Comparison of ENCODE assay signal across 12 cellular contexts in genomic region chr22:43118953-43119458, GRCh38. TPM values are rescaled to one million over a fixed set of nuclear protein-coding genes. Genes with fewer than 3 reads are reported as not detected.
A peak's percentile ranks its signal among the peaks of the same experiment; 100 is the strongest.
DNase-seq lines count a peak whose midpoint lies in the region; ATAC-seq, FAIRE-seq and TF ChIP-seq lines count a peak whose summit lies in the region.
"Had no signal": no experiment of that assay in that cellular context is flagged by ENCODE, and none has a peak within 500 bp of the region (broad histone marks: within the 10 kb centered on the region; RNA-seq: fewer than 3 reads in every experiment).

No MANE protein-coding gene starts in this region.

- CTCF ChIA-PET in GM10248 (lab: Yijun Ruan, JAX) (interaction anchor here (0.9 to 1.7 kb wide), 4 partner anchors 11 to 29 kb away, joined by 3 to 6 read pairs (median 4); no protein-coding TSS in a partner anchor), H1 (lab: Charles Lee; ENCODE audit: partially characterized antibody) (no interaction called here)
- CTCF ChIA-PET in CD4-positive, alpha-beta T cell (lab: Charles Lee), result no interaction called here
- CTCF ChIA-PET in naive thymus-derived CD4-positive, alpha-beta T cell (lab: Charles Lee), result no interaction called here

- ATAC-seq in GM19463 (IDR thresholded peaks at IDR 0.05; ENCODE audit: unreplicated experiment) (peak; percentile 69), HG03378 (IDR thresholded peaks at IDR 0.05; ENCODE audit: unreplicated experiment) (peak; percentile 68), GM21381 (IDR thresholded peaks at IDR 0.05; ENCODE audit: unreplicated experiment) (no peak)
- ATAC-seq in CD4-positive, alpha-beta T cell (ENCODE audit: poor library complexity), result no peak
- ATAC-seq in naive thymus-derived CD4-positive, alpha-beta T cell, result no peak
- ATAC-seq: activated T-cell treated with anti-CD3 and anti-CD28 coated beads, Interleukin-2, amount 50 U/mL, for 4 hours; sciatic nerve had no signal

- H3K9me3 Mint-ChIP-seq in CD4-positive, alpha-beta T cell, result no peaks in the 10 kb centered on the region
- H3K9me3 Mint-ChIP-seq in naive thymus-derived CD4-positive, alpha-beta T cell, result no peaks in the 10 kb centered on the region
- H3K9me3 Mint-ChIP-seq: activated T-cell treated with anti-CD3 and anti-CD28 coated beads, Interleukin-2, amount 50 U/mL, for 4 hours had no signal

- H2AK5ac ChIP-seq in H1 (ENCODE audit: low read depth, low read length), result no peak overlapping the region

- H3K4ac ChIP-seq in H1 (replicated peaks; ENCODE audit: insufficient read length, low read depth, low read length), result no peak overlapping the region

- DNase-seq in GM10248 (ENCODE audit: extremely low spot score) (peak; percentile 72), H1 (ENCODE audit: low read depth in 1 of 2, low spot score in 2 of 2) (no peak), retina (no peak)
- DNase-seq in CD4-positive, alpha-beta T cell, result no peak
- no peak for DNase-seq in naive thymus-derived CD4-positive, alpha-beta T cell
- DNase-seq: activated T-cell treated with anti-CD3 and anti-CD28 coated beads, Interleukin-2, amount 50 U/mL, for 4 hours; Kasumi-1 had no signal

- no peak overlapping the region for H3K18ac ChIP-seq in H1 (ENCODE audit: extremely low read depth, low read length)

- no peak for TF ChIP-seq POLR2A in H1 (IDR thresholded peaks at IDR 0.05; ENCODE audit: control extremely low read depth in 1 of 2, low read depth in 2 of 2, low read length in 2 of 2)

- no peaks in the 10 kb centered on the region for H3K36me3 ChIP-seq in H1 (ENCODE audit: control insufficient read depth in 2 of 4, insufficient read depth in 4 of 4, low read length in 3 of 4)
- H3K36me3 ChIP-seq in naive thymus-derived CD4-positive, alpha-beta T cell (ENCODE audit: control insufficient read depth in 2 of 3, insufficient read depth in 3 of 3, low read length in 3 of 3), result no peaks in the 10 kb centered on the region

- peaks cover 5% of the 10 kb centered on the region for H3K4me1 Mint-ChIP-seq in CD4-positive, alpha-beta T cell (ENCODE audit: low read depth)
- H3K4me1 Mint-ChIP-seq in naive thymus-derived CD4-positive, alpha-beta T cell, result peaks cover 0 to 2% (median 0%) of the 10 kb centered on the region in 7 donors

- no peak overlapping the region for H3K27ac ChIP-seq in H1 (ENCODE audit: low read depth, low read length)
- H3K27ac ChIP-seq in CD4-positive, alpha-beta T cell (ENCODE audit: low read depth, low read length), result no peak overlapping the region
- H3K27ac ChIP-seq in naive thymus-derived CD4-positive, alpha-beta T cell (ENCODE audit: low read depth, low read length), result no peak overlapping the region

- intact Hi-C loops in CD4-positive, alpha-beta T cell (cut with DNase I, micrococcal nuclease), result no loop called here
- intact Hi-C loops in naive thymus-derived CD4-positive, alpha-beta T cell (cut with micrococcal nuclease), result no loop called here

- 0 out of 2 replicates have a peak overlapping the region, but pooled peaks have one; percentile 3 for H2BK12ac ChIP-seq in H1 (ENCODE audit: low read depth, low read length)

- H2AFZ ChIP-seq in H1 (ENCODE audit: low read length), result no peak overlapping the region

- no peak overlapping the region for H3K4me3 Mint-ChIP-seq in CD4-positive, alpha-beta T cell
- no peak overlapping the region for H3K4me3 Mint-ChIP-seq in naive thymus-derived CD4-positive, alpha-beta T cell
- H3K4me3 Mint-ChIP-seq: activated T-cell treated with anti-CD3 and anti-CD28 coated beads, Interleukin-2, amount 50 U/mL, for 4 hours had no signal

- no peak overlapping the region for H4K8ac ChIP-seq in H1 (ENCODE audit: extremely low read depth, insufficient read depth, low read length)

- no peak overlapping the region for H3K56ac ChIP-seq in H1 (replicated peaks; ENCODE audit: insufficient read length, low read depth, low read length)

- no peaks in the 10 kb centered on the region for H3K36me3 Mint-ChIP-seq in CD4-positive, alpha-beta T cell (ENCODE audit: low read depth)
- H3K36me3 Mint-ChIP-seq in naive thymus-derived CD4-positive, alpha-beta T cell, result no peaks in the 10 kb centered on the region

- no peak overlapping the region for H2BK120ac ChIP-seq in H1 (replicated peaks; ENCODE audit: low read depth, low read length)

- TF ChIP-seq CTCF in GM10248 (IDR thresholded peaks at IDR 0.05; ENCODE audit: control extremely low read depth, extremely low read depth, low read depth, missing control alignments) (no peak), H1 (IDR thresholded peaks at IDR 0.05; ENCODE audit: control extremely low read depth in 1 of 3, insufficient read depth in 1 of 3, low read depth in 1 of 3, low read length in 3 of 3) (no peak)
- no peak for TF ChIP-seq CTCF in CD4-positive, alpha-beta T cell (IDR thresholded peaks at IDR 0.05)

- TF ChIP-seq EP300 in H1 (IDR thresholded peaks at IDR 0.05; ENCODE audit: borderline replicate concordance in 1 of 2, low read depth in 2 of 2, low read length in 2 of 2), result no peak

- POLR2A ChIA-PET in GM10248 (lab: Yijun Ruan, JAX) (no interaction called here), H1 (lab: Charles Lee; ENCODE audit: partially characterized antibody) (no interaction called here)
- POLR2A ChIA-PET in CD4-positive, alpha-beta T cell (lab: Charles Lee), result no interaction called here
- POLR2A ChIA-PET in naive thymus-derived CD4-positive, alpha-beta T cell (lab: Charles Lee), result no interaction called here

- 85% methylated on average over 7 of the region's 7 CpGs; no CpG with 5 or more reads in 1 of the 2 experiments for WGBS in H1 (ENCODE audit: extremely low coverage in 1 of 2, insufficient coverage in 1 of 2, insufficient read length in 1 of 2, insufficient replicate concordance in 2 of 2, low coverage in 1 of 2, low lambda C conversion rate in 2 of 2, missing lambda C conversion rate in 1 of 2), 2 experiments

- H3K9me3 ChIP-seq in H1 (ENCODE audit: insufficient read depth in 2 of 2, low read depth in 1 of 2, low read length in 1 of 2), result no peaks in the 10 kb centered on the region
- no peaks in the 10 kb centered on the region for H3K9me3 ChIP-seq in CD4-positive, alpha-beta T cell (ENCODE audit: control insufficient read depth, low read length)
- no peaks in the 10 kb centered on the region for H3K9me3 ChIP-seq in naive thymus-derived CD4-positive, alpha-beta T cell (ENCODE audit: control insufficient read depth in 2 of 3, low read length in 3 of 3)

- no peak overlapping the region for H4K5ac ChIP-seq in H1 (ENCODE audit: insufficient read length, low read depth, low read length)

- peaks cover 0 to 10% (median 3%) of the 10 kb centered on the region in 4 experiments; a peak in 4 of 7 replicates for H3K4me1 ChIP-seq in H1 (replicated peaks in 1 of 4; ENCODE audit: control insufficient read depth in 3 of 4, insufficient read depth in 4 of 4, low read length in 3 of 4)
- H3K4me1 ChIP-seq in naive thymus-derived CD4-positive, alpha-beta T cell (ENCODE audit: control insufficient read depth in 2 of 2, insufficient read depth in 2 of 2, low read length in 2 of 2), result no peaks in the 10 kb centered on the region

- H4K91ac ChIP-seq in H1 (replicated peaks; ENCODE audit: insufficient read length, low read length), result no peak overlapping the region

- no peaks in the 10 kb centered on the region; the same call in 1 of the 2 replicates for H3K79me1 ChIP-seq in H1 (ENCODE audit: low read depth, low read length)

- no peak overlapping the region for H3K4me3 ChIP-seq in H1 (ENCODE audit: extremely low read depth in 1 of 4, insufficient read depth in 2 of 4, low read depth in 3 of 4, low read length in 4 of 4)
- H3K4me3 ChIP-seq in naive thymus-derived CD4-positive, alpha-beta T cell (ENCODE audit: low read length), result no peak overlapping the region

- no peak overlapping the region for H3K4me2 ChIP-seq in H1 (ENCODE audit: insufficient read depth in 1 of 2, low read depth in 2 of 2, low read length in 2 of 2)

- no peak for FAIRE-seq in H1 (lab: Jason Lieb, UNC)

- H2BK15ac ChIP-seq in H1 (ENCODE audit: low read length), result no peak overlapping the region

- H2BK5ac ChIP-seq in H1 (ENCODE audit: low read depth, low read length), result no peak overlapping the region

- H3K9ac ChIP-seq in H1 (replicated peaks in 1 of 4; ENCODE audit: extremely low read depth in 1 of 4, low read depth in 3 of 4, low read length in 3 of 4), result no peak overlapping the region

- no peak for TF ChIP-seq RAD21 in H1 (IDR thresholded peaks at IDR 0.05 in 1 of 2, conservative IDR thresholded peaks at IDR 0.05 in 1 of 2; ENCODE audit: low read depth in 2 of 2, low read length in 2 of 2)

- H3K23me2 ChIP-seq in H1 (ENCODE audit: low read depth, low read length), result no peaks in the 10 kb centered on the region

- H3K23ac ChIP-seq in H1 (ENCODE audit: insufficient read length), result no peak overlapping the region

- no peak overlapping the region for H2BK20ac ChIP-seq in H1 (ENCODE audit: low read length)

- no peak overlapping the region for H3K27ac Mint-ChIP-seq in CD4-positive, alpha-beta T cell
- no peak overlapping the region for H3K27ac Mint-ChIP-seq in naive thymus-derived CD4-positive, alpha-beta T cell

- peaks cover 0 to under 1% (median 0%) of the 10 kb centered on the region in 4 experiments; a peak in 3 of 7 replicates for H3K27me3 ChIP-seq in H1 (replicated peaks in 1 of 4; ENCODE audit: control insufficient read depth in 3 of 4, extremely low read depth in 1 of 4, insufficient read depth in 3 of 4, low read length in 3 of 4)
- H3K27me3 ChIP-seq in CD4-positive, alpha-beta T cell (ENCODE audit: control insufficient read depth, insufficient read depth, low read length), result no peaks in the 10 kb centered on the region
- no peaks in the 10 kb centered on the region for H3K27me3 ChIP-seq in naive thymus-derived CD4-positive, alpha-beta T cell (ENCODE audit: control insufficient read depth in 2 of 2, insufficient read depth in 2 of 2, low read length in 2 of 2)

- H3K27me3 Mint-ChIP-seq in CD4-positive, alpha-beta T cell, result no peaks in the 10 kb centered on the region
- H3K27me3 Mint-ChIP-seq in naive thymus-derived CD4-positive, alpha-beta T cell, result peaks cover 0 to 2% (median 0%) of the 10 kb centered on the region in 5 donors

- no peak overlapping the region for H3K14ac ChIP-seq in H1 (ENCODE audit: insufficient read length)

- peaks cover 0 to 4% of the 10 kb centered on the region in 2 experiments for H4K20me1 ChIP-seq in H1 (replicated peaks in 1 of 2; ENCODE audit: control insufficient read depth in 1 of 2, insufficient read depth in 2 of 2, low read length in 2 of 2)

- H3K79me2 ChIP-seq in H1 (ENCODE audit: control insufficient read depth in 1 of 2, insufficient read depth in 2 of 2, low read length in 2 of 2), result no peaks in the 10 kb centered on the region

RNA-seq across cellular contexts. Expression of gene BIK, which starts 8.5 kb away (rescaled TPM):
- total RNA-seq in H1 (2021; fragmentation: NEBNext Ultra II Directional; extraction: Animal tissue kit (Norgen Biotek cat#: 25700)), result 2.1 and 3.3 TPM in 2 replicates
- 5.5 and 9.1 TPM in 2 replicates for polyA plus RNA-seq in H1 (2011; rRNA removed)
- polyA plus RNA-seq in H1 (2011; cell fraction: cytosol; rRNA removed), result 5.8 TPM
- 5.2 TPM for polyA plus RNA-seq in H1 (2011; cell fraction: nucleus; rRNA removed)
- 1.8 to 3.6 TPM (median 2.8 TPM) in 4 replicates for polyA plus RNA-seq in H1 (2012, experiment 1 of 2)
- 4.0 TPM for polyA plus RNA-seq in H1 (2012, experiment 2 of 2)
- 1.5 TPM for polyA plus RNA-seq in H1 (2013, experiment 1 of 2)
- polyA plus RNA-seq in H1 (2013, experiment 2 of 2), result 1.3 TPM
- 0.63 and 1.1 TPM in 2 replicates for polyA minus RNA-seq in H1 (2011; rRNA and poly(A)+ RNA removed)
- polyA minus RNA-seq in H1 (2011; cell fraction: cytosol; rRNA and poly(A)+ RNA removed), result 1.2 TPM
- 1.2 TPM for polyA minus RNA-seq in H1 (2011; cell fraction: nucleus; rRNA and poly(A)+ RNA removed)
- 1 to 10 TPM; 1.6 to 2.1 TPM for total RNA-seq in CD4-positive, alpha-beta T cell
- total RNA-seq in naive thymus-derived CD4-positive, alpha-beta T cell, result 1 to 10 TPM; 1.1 to 2.6 (median 1.4) TPM
- polyA plus RNA-seq in naive thymus-derived CD4-positive, alpha-beta T cell, result 1 to 10 TPM; 2.2 to 4.3 TPM
- total RNA-seq: mesenteric fat pad, sciatic nerve had no signal

RNA-seq across cellular contexts. Expression of gene MCAT, which starts 24.2 kb away (rescaled TPM):
- total RNA-seq in H1 (2021; fragmentation: NEBNext Ultra II Directional; extraction: Animal tissue kit (Norgen Biotek cat#: 25700)), result 13.7 and 15.8 TPM in 2 replicates
- polyA plus RNA-seq in H1 (2011; rRNA removed), result 17.4 and 20.8 TPM in 2 replicates
- polyA plus RNA-seq in H1 (2011; cell fraction: cytosol; rRNA removed), result 20.9 TPM
- 14.6 TPM for polyA plus RNA-seq in H1 (2011; cell fraction: nucleus; rRNA removed)
- polyA plus RNA-seq in H1 (2012, experiment 1 of 2), result 8.8 to 14.5 TPM (median 12.6 TPM) in 4 replicates
- 16.4 TPM for polyA plus RNA-seq in H1 (2012, experiment 2 of 2)
- 10.2 TPM for polyA plus RNA-seq in H1 (2013, experiment 1 of 2)
- polyA plus RNA-seq in H1 (2013, experiment 2 of 2), result 10.4 TPM
- 8.0 and 9.4 TPM in 2 replicates for polyA minus RNA-seq in H1 (2011; rRNA and poly(A)+ RNA removed)
- polyA minus RNA-seq in H1 (2011; cell fraction: cytosol; rRNA and poly(A)+ RNA removed), result 10.6 TPM
- 19.0 TPM for polyA minus RNA-seq in H1 (2011; cell fraction: nucleus; rRNA and poly(A)+ RNA removed)
- 10 to 100 TPM; 16.1 to 18.0 TPM for total RNA-seq in CD4-positive, alpha-beta T cell
- 10 to 100 TPM in 3 of 5 experiments, 1 to 10 TPM in 2; 7.1 to 17.9 (median 10.5) TPM for total RNA-seq in naive thymus-derived CD4-positive, alpha-beta T cell
- 10 to 100 TPM in 1 of 2 donors, 1 to 10 TPM in 1; 8.9 to 11.7 TPM for polyA plus RNA-seq in naive thymus-derived CD4-positive, alpha-beta T cell

RNA-seq across cellular contexts. Expression of gene TTLL1, which starts 29.8 kb away (rescaled TPM):
- total RNA-seq in H1 (2021; fragmentation: NEBNext Ultra II Directional; extraction: Animal tissue kit (Norgen Biotek cat#: 25700)), result 4.1 and 5.0 TPM in 2 replicates
- polyA plus RNA-seq in H1 (2011; rRNA removed), result 13.8 and 17.3 TPM in 2 replicates
- 15.6 TPM for polyA plus RNA-seq in H1 (2011; cell fraction: cytosol; rRNA removed)
- 14.0 TPM for polyA plus RNA-seq in H1 (2011; cell fraction: nucleus; rRNA removed)
- 6.2 to 9.6 TPM (median 8.4 TPM) in 4 replicates for polyA plus RNA-seq in H1 (2012, experiment 1 of 2)
- 3.5 TPM for polyA plus RNA-seq in H1 (2012, experiment 2 of 2)
- 5.0 TPM for polyA plus RNA-seq in H1 (2013, experiment 1 of 2)
- 5.5 TPM for polyA plus RNA-seq in H1 (2013, experiment 2 of 2)
- 11.3 and 11.7 TPM in 2 replicates for polyA minus RNA-seq in H1 (2011; rRNA and poly(A)+ RNA removed)
- polyA minus RNA-seq in H1 (2011; cell fraction: cytosol; rRNA and poly(A)+ RNA removed), result 3.4 TPM
- 5.2 TPM for polyA minus RNA-seq in H1 (2011; cell fraction: nucleus; rRNA and poly(A)+ RNA removed)
- 1 to 10 TPM; 2.6 to 2.8 TPM for total RNA-seq in CD4-positive, alpha-beta T cell
- total RNA-seq in naive thymus-derived CD4-positive, alpha-beta T cell, result 1 to 10 TPM; 4.6 to 7.7 (median 6.9) TPM
- polyA plus RNA-seq in naive thymus-derived CD4-positive, alpha-beta T cell, result 10 to 100 TPM; 10.6 to 16.1 TPM

RNA-seq across cellular contexts. Expression of gene TSPO, which starts 32.4 kb away (rescaled TPM):
- total RNA-seq in H1 (2021; fragmentation: NEBNext Ultra II Directional; extraction: Animal tissue kit (Norgen Biotek cat#: 25700)), result 19.2 and 19.9 TPM in 2 replicates
- polyA plus RNA-seq in H1 (2011; rRNA removed), result 51.5 and 63.4 TPM in 2 replicates
- polyA plus RNA-seq in H1 (2011; cell fraction: cytosol; rRNA removed), result 31.2 TPM
- 31.8 TPM for polyA plus RNA-seq in H1 (2011; cell fraction: nucleus; rRNA removed)
- polyA plus RNA-seq in H1 (2012, experiment 1 of 2), result 9.5 to 28.2 TPM (median 19.1 TPM) in 4 replicates
- polyA plus RNA-seq in H1 (2012, experiment 2 of 2), result 21.4 TPM
- polyA plus RNA-seq in H1 (2013, experiment 1 of 2), result 37.2 TPM
- 37.9 TPM for polyA plus RNA-seq in H1 (2013, experiment 2 of 2)
- 1.3 and 4.3 TPM in 2 replicates for polyA minus RNA-seq in H1 (2011; rRNA and poly(A)+ RNA removed)
- polyA minus RNA-seq in H1 (2011; cell fraction: cytosol; rRNA and poly(A)+ RNA removed), result 9.0 TPM
- polyA minus RNA-seq in H1 (2011; cell fraction: nucleus; rRNA and poly(A)+ RNA removed), result 7.9 TPM
- total RNA-seq in CD4-positive, alpha-beta T cell, result 10 to 100 TPM; 43.8 to 45.6 TPM
- total RNA-seq in naive thymus-derived CD4-positive, alpha-beta T cell, result 100 to 1,000 TPM in 2 of 5 experiments, 10 to 100 TPM in 3; 56.1 to 190 (median 61.5) TPM
- 100 to 1,000 TPM; 341 to 357 TPM for polyA plus RNA-seq in naive thymus-derived CD4-positive, alpha-beta T cell

Comparison
In these comparisons a context has a peak if more than half of its experiments do, and no peak if none do; other contexts are left out.
1. ATAC-seq: peak in GM19463 (single experiment) and HG03378 (single experiment); none in CD4-positive, alpha-beta T cell (single experiment), naive thymus-derived CD4-positive, alpha-beta T cell (single experiment) and GM21381 (single experiment).